Comparison of ENCODE assay signal across 14 cellular contexts in the genomic region with DNA sequence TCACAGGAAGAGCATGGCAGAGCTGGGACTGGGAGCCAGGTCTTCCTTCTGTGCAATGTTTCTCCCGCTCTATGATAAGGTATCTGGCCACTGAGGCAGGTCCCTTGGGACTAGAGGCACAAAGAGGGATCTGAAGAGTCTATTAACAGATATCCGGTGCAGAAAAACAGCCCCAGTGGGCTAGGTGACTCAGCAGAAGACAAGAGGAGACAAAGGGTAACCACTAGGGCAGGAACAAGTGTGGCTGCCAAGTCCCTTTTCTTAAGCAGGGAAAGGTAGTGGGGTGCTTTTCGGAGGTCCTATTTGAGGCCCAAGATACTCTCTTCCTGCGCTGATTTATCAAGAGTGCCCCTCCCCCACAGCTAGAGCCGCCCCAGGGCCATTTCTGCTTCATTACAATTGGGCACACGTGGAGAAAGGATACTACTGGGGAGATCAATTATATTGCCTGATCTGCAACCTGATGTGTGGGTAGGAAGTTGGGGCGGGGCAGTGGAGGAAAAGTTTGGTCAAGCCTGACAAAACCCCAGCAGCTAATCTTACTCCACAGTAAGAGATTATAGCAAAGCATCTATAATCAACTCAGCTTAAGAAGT. TPM values are rescaled to one million over a fixed set of nuclear protein-coding genes. Genes with fewer than 3 reads are reported as not detected.
A peak's percentile ranks its signal among the peaks of the same experiment; 100 is the strongest.
DNase-seq lines count a peak whose midpoint lies in the region; ATAC-seq, FAIRE-seq and TF ChIP-seq lines count a peak whose summit lies in the region.
"Had no signal": no experiment of that assay in that cellular context is flagged by ENCODE, and none has a peak within 500 bp of the region (broad histone marks: within the 10 kb centered on the region; RNA-seq: fewer than 3 reads in every experiment).

A gene with protein sequence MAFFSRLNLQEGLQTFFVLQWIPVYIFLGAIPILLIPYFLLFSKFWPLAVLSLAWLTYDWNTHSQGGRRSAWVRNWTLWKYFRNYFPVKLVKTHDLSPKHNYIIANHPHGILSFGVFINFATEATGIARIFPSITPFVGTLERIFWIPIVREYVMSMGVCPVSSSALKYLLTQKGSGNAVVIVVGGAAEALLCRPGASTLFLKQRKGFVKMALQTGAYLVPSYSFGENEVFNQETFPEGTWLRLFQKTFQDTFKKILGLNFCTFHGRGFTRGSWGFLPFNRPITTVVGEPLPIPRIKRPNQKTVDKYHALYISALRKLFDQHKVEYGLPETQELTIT (plus strand): TSS at position 546 of the 596 bp plus-strand sequence. CDS start 100 bp downstream, outside the sequence.

- H3K27ac ChIP-seq in osteoblast (ENCODE audit: low read depth, low read length), result no peak within 1 kb of the TSS

- no peaks in the 10 kb centered on the region for H3K27me3 ChIP-seq in osteoblast (ENCODE audit: insufficient read depth, low read length)

- H3K4me1 ChIP-seq in osteoblast (ENCODE audit: insufficient read depth, low read length), result peaks cover 21% of the 10 kb centered on the region

- FAIRE-seq in GM19239 (lab: Jason Lieb, UNC), result peak; percentile 74
- FAIRE-seq: keratinocyte had no signal

- H4K20me1 ChIP-seq in osteoblast (ENCODE audit: insufficient read depth, low read length), result no peaks in the 10 kb centered on the region

- H2AFZ ChIP-seq in osteoblast (ENCODE audit: low read length), result no peak within 1 kb of the TSS

- ATAC-seq in HG02981 (IDR thresholded peaks at IDR 0.05; ENCODE audit: unreplicated experiment) (peak; percentile 67), HG03280 (IDR thresholded peaks at IDR 0.05; ENCODE audit: unreplicated experiment) (no peak)

- H3K36me3 ChIP-seq in osteoblast (ENCODE audit: insufficient read depth, low read length), result no peaks in the 10 kb centered on the region

- TF ChIP-seq CTCF in osteoblast (IDR thresholded peaks at IDR 0.05; ENCODE audit: extremely low read depth, low read depth, low read length), result no peak

- no peak within 1 kb of the TSS for H3K4me3 ChIP-seq in osteoblast (ENCODE audit: insufficient read depth, low read length)

- DNase-seq in DMS153 treated with DMSO at 0.1 percent for 48 hours (lab: John Stamatoyannopoulos, UW; ENCODE audit: unreplicated experiment), result peak; percentile 44
- no peak for DNase-seq in GM19239 (ENCODE audit: insufficient read length, low spot score)
- DNase-seq in NCI-H345 treated with DMSO at 0.1 percent for 48 hours (lab: John Stamatoyannopoulos, UW; ENCODE audit: unreplicated experiment), result peak; percentile 10
- DNase-seq in A172 (ENCODE audit: low spot score), result no peak
- DNase-seq in osteoblast (ENCODE audit: insufficient read length, low spot score, missing footprints), result no peak
- no peak for DNase-seq in NCI-H2227 treated with DMSO at 0.1 percent for 48 hours (lab: John Stamatoyannopoulos, UW)
- DNase-seq: activated CD4-positive, alpha-beta T cell treated with anti-CD3 and anti-CD28 coated beads for 4 hours; aorta; CD4-positive, alpha-beta memory T cell had no signal

- H3K79me2 ChIP-seq in osteoblast (ENCODE audit: insufficient read depth, low read length), result no peaks in the 10 kb centered on the region

- H3K9me3 ChIP-seq in osteoblast (ENCODE audit: low read depth, low read length), result no peaks in the 10 kb centered on the region

- no peak within 1 kb of the TSS for H3K4me2 ChIP-seq in osteoblast (ENCODE audit: insufficient read depth, low read length)

RNA-seq across cellular contexts. Expression of the gene that starts here (rescaled TPM):
- total RNA-seq in A172 (2014; rRNA removed; shearing (Covaris generic)), result not detected in 2 replicates
- not detected in 2 replicates for total RNA-seq in osteoblast
- total RNA-seq: aorta; CD4-positive, alpha-beta memory T cell; OCI-LY7; urinary bladder had no signal

Comparison
In these comparisons a context has a peak if more than half of its experiments do, and no peak if none do; other contexts are left out.
1. DNase-seq: peak in DMS153 treated with DMSO at 0.1 percent for 48 hours (single experiment) and NCI-H345 treated with DMSO at 0.1 percent for 48 hours (single experiment); none in GM19239 (single experiment), A172 (single experiment), osteoblast (single experiment) and NCI-H2227 treated with DMSO at 0.1 percent for 48 hours (single experiment).